Comparison of ENCODE assay signal across 22 cellular contexts in the genomic region with DNA sequence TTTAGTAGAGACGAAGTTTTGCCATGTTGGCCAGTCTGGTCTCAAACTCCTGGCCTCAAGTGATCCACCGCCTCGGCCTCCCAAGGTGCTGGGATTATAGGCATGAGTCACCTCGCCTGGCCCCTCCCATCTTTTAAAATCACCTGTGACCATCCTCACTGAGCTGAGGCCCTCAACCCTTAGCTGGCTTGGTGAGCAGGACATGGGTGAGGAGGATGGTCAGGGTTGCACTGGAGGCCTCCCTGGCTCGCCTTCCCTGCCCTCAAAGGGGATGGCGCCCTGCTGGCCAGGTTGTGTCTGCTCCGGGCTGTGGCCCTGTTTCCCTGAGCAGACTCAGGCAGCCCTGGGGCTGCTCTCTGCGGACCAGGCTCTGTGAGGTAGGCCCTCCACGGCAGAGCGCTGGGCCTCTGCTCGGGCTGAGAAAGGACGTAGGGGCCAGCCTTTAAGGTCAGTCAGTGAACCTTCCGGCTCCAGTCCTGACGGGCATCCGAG. TPM values are rescaled to one million over a fixed set of nuclear protein-coding genes. Genes with fewer than 3 reads are reported as not detected.
A peak's percentile ranks its signal among the peaks of the same experiment; 100 is the strongest.
DNase-seq lines count a peak whose midpoint lies in the region; ATAC-seq and TF ChIP-seq lines count a peak whose summit lies in the region.
"Had no signal": no experiment of that assay in that cellular context is flagged by ENCODE, and none has a peak within 500 bp of the region (broad histone marks: within the 10 kb centered on the region; RNA-seq: fewer than 3 reads in every experiment).

No MANE protein-coding gene starts in this region.

- TF ChIP-seq POLR2A in esophagus squamous epithelium (IDR thresholded peaks at IDR 0.05): no peak

- H3K27me3 ChIP-seq in heart right ventricle (no peaks in the 10 kb centered on the region), esophagus squamous epithelium (no peaks in the 10 kb centered on the region)
- H3K27me3 ChIP-seq: BLaER1, neutrophil had no signal

- intact Hi-C loops in heart right ventricle (cut with DNase I): no loop called here
- intact Hi-C loops in left ventricle myocardium superior (cut with micrococcal nuclease): no loop called here
- intact Hi-C loops in esophagus squamous epithelium (cut with DNase I): no loop called here
- intact Hi-C loops in posterior vena cava (cut with DNase I): no loop called here

- 93 to 97% methylated on average over 15 of the region's 15 CpGs for WGBS in heart right ventricle, 2 donors
- 78 to 94% methylated on average over 4 to 6 of the region's 15 CpGs for WGBS in esophagus squamous epithelium, 2 donors

- peaks cover 0 to 53% (median 28%) of the 10 kb centered on the region in 9 donors for H3K4me1 ChIP-seq in heart right ventricle
- H3K4me1 ChIP-seq in esophagus squamous epithelium: peaks cover 0 to 4% (median 2%) of the 10 kb centered on the region in 3 donors
- H3K4me1 ChIP-seq: BLaER1, Caco-2 had no signal

- DNase-seq in heart right ventricle: no peak
- no peak for DNase-seq in left ventricle myocardium superior
- no peak for DNase-seq in esophagus squamous epithelium (lab: John Stamatoyannopoulos, UW)
- peak; percentile 65 for DNase-seq in posterior vena cava (ENCODE audit: low spot score)
- no peak for DNase-seq in stimulated activated CD4-positive, alpha-beta T cell treated with anti-CD3 and anti-CD28 coated beads, Interleukin-4, amount 100 ng/mL, for 4 hours
- no peak for DNase-seq in midbrain (lab: John Stamatoyannopoulos, UW)
- DNase-seq: ACHN; activated T-cell treated with anti-CD3 and anti-CD28 coated beads for 4 hours; Caco-2; dermis blood vessel endothelial cell; NCI-H1417 treated with DMSO at 0.1 percent for 48 hours; NCI-H524; stimulated activated CD4-positive, alpha-beta T cell treated with anti-CD3 and anti-CD28 coated beads, Interleukin-4, amount 100 ng/mL, for 24 hours; stimulated activated naive CD8-positive, alpha-beta T cell treated with anti-CD3 and anti-CD28 coated beads, Interleukin-15, Interleukin-2, amounts not matched to agents 100 U/mL and 50 U/mL, for 24 hours; T-helper 2 cell; trophoblast cell had no signal

- H3K4me3 ChIP-seq in heart right ventricle (no peak overlapping the region), esophagus squamous epithelium (no peak overlapping the region)
- H3K4me3 ChIP-seq: BLaER1, SK-N-MC had no signal

- TF ChIP-seq CTCF in heart right ventricle (IDR thresholded peaks at IDR 0.05) (no peak), esophagus squamous epithelium (IDR thresholded peaks at IDR 0.05) (no peak)

- ATAC-seq in heart right ventricle (peak in 4 of 8 donors; percentile 2 to 49 (median 6)), left ventricle myocardium superior (no peak), GM21360 (IDR thresholded peaks at IDR 0.05; ENCODE audit: unreplicated experiment) (no peak), HG02938 (IDR thresholded peaks at IDR 0.05; ENCODE audit: unreplicated experiment) (no peak)
- ATAC-seq: stimulated activated naive CD8-positive, alpha-beta T cell treated with anti-CD3 and anti-CD28 coated beads, Interleukin-15, Interleukin-2, amounts not matched to agents 100 U/mL and 50 U/mL, for 24 hours had no signal

- H3K9me3 ChIP-seq in heart right ventricle: no peaks in the 10 kb centered on the region
- H3K9me3 ChIP-seq in esophagus squamous epithelium: no peaks in the 10 kb centered on the region
- H3K9me3 ChIP-seq: BLaER1, Caco-2, neutrophil had no signal

- peak overlapping the region in 6 of 10 donors; percentile 3 to 55 (median 38) for H3K27ac ChIP-seq in heart right ventricle
- H3K27ac ChIP-seq in esophagus squamous epithelium: peak overlapping the region in 3 of 4 donors; percentile 3 to 51 (median 41)
- H3K27ac ChIP-seq: BLaER1, HL-60, neutrophil, SK-N-MC had no signal

- peaks cover 0 to 59% (median 0%) of the 10 kb centered on the region in 9 donors for H3K36me3 ChIP-seq in heart right ventricle
- peaks cover 0 to 40% (median 0%) of the 10 kb centered on the region in 3 donors for H3K36me3 ChIP-seq in esophagus squamous epithelium
- H3K36me3 ChIP-seq: BLaER1, neutrophil had no signal

RNA-seq across cellular contexts. Expression of gene SYNM, which starts 33.7 kb away (rescaled TPM):
- total RNA-seq in heart right ventricle (100 to 1,000 TPM; 256 to 456 (median 357) TPM), left ventricle myocardium superior (329 TPM), esophagus squamous epithelium (100 to 1,000 TPM in 1 of 4 donors, 10 to 100 TPM in 3; 18.1 to 262 (median 42.0) TPM), posterior vena cava (100 to 1,000 TPM; 447 to 863 TPM)
- polyA plus RNA-seq in heart right ventricle: 100 to 1,000 TPM in 1 of 2 donors, 10 to 100 TPM in 1; 59.4 to 103 TPM
